ENCODE assay signal across 25 cellular contexts in genomic region chr7:13751771-13752170, GRCh38.
"Had no signal": no experiment of that assay in that cellular context is flagged by ENCODE, and none has a peak within 500 bp of the region (broad histone marks: within the 10 kb centered on the region; RNA-seq: fewer than 3 reads in every experiment).

No MANE protein-coding gene starts in this region.

- H3K4me3 Mint-ChIP-seq: dendritic cell treated with granulocyte-macrophage colony-stimulating factor and Interleukin-4, amounts not matched to agents 40 ng/mL and 50 ng/mL, for 4 days; endodermal cell; memory B cell; natural killer cell had no signal

- DNase-seq: colonic mucosa; effector CD8-positive, alpha-beta T cell; endodermal cell; foreskin keratinocyte; heart left ventricle; kidney; natural killer cell; right lobe of liver; small intestine; stimulated activated CD4-positive, alpha-beta T cell treated with anti-CD3 and anti-CD28 coated beads, Interleukin-15, amount 100 ng/mL, for 24 hours; stimulated activated CD4-positive, alpha-beta T cell treated with anti-CD3 and anti-CD28 coated beads, Interleukin-2, amount 100 ng/mL, for 48 hours; stimulated activated CD8-positive, alpha-beta memory T cell treated with anti-CD3 and anti-CD28 coated beads, Interleukin-4, amount 100 ng/mL, for 48 hours; stimulated activated naive CD4-positive, alpha-beta T cell; stomach; thyroid gland; trophoblast cell had no signal

- H3K4me1 Mint-ChIP-seq: memory B cell, natural killer cell had no signal

- H3K4me2 ChIP-seq: hepatocyte had no signal

- H3K27ac Mint-ChIP-seq: dendritic cell treated with granulocyte-macrophage colony-stimulating factor and Interleukin-4, amounts not matched to agents 40 ng/mL and 50 ng/mL, for 4 days; endodermal cell; memory B cell; natural killer cell; progenitor cell of endocrine pancreas had no signal

- H3K79me2 ChIP-seq: hepatocyte, parathyroid adenoma had no signal

- H2AFZ ChIP-seq: hepatocyte, parathyroid adenoma had no signal

- H3K27me3 ChIP-seq: colonic mucosa, foreskin keratinocyte, gastroesophageal sphincter, heart left ventricle, hepatocyte, neutrophil, right lobe of liver, stomach, thyroid gland had no signal

- H3K36me3 Mint-ChIP-seq: memory B cell, natural killer cell had no signal

- H3K4me3 ChIP-seq: colonic mucosa, gastroesophageal sphincter, heart left ventricle, hepatocyte, lung, right lobe of liver, stomach, thyroid gland had no signal

- H3K9me3 Mint-ChIP-seq: memory B cell had no signal

- H3K4me1 ChIP-seq: colonic mucosa, foreskin keratinocyte, gastroesophageal sphincter, heart left ventricle, parathyroid adenoma, right lobe of liver, stomach, thyroid gland had no signal

- H3K9me3 ChIP-seq: colonic mucosa, gastroesophageal sphincter, heart left ventricle, neutrophil, right lobe of liver, stomach, thyroid gland had no signal

- H3K27me3 Mint-ChIP-seq: dendritic cell treated with granulocyte-macrophage colony-stimulating factor and Interleukin-4, amounts not matched to agents 40 ng/mL and 50 ng/mL, for 4 days; memory B cell; progenitor cell of endocrine pancreas had no signal

- H3K9ac ChIP-seq: parathyroid adenoma had no signal

- H3K36me3 ChIP-seq: colonic mucosa, gastroesophageal sphincter, heart left ventricle, neutrophil, right lobe of liver, stomach, thyroid gland had no signal

- H3K27ac ChIP-seq: colonic mucosa, epithelial cell of prostate, foreskin keratinocyte, gastroesophageal sphincter, heart left ventricle, hepatocyte, neutrophil, parathyroid adenoma, right lobe of liver, stomach, thyroid gland had no signal
